In genomic region chr12:66160704-66161103, GRCh38 we compare ENCODE assay signal across 1 cellular context.
TF ChIP-seq lines count a peak whose summit lies in the region.

No MANE protein-coding gene starts in this region.

TF ChIP-seq in GM23338, 12 proteins besides CTCF, POLR2A, EP300 and RAD21 (continued from another document):
- TF ChIP-seq ZNF462 (CRISPR knock-in tag; IDR thresholded peaks at IDR 0.05) (no peak), ZNF331 (CRISPR knock-in tag; IDR thresholded peaks at IDR 0.05; ENCODE audit: low read depth) (no peak), ZNF114 (CRISPR knock-in tag; IDR thresholded peaks at IDR 0.05) (no peak), CREB1 (CRISPR knock-in tag; IDR thresholded peaks at IDR 0.05; ENCODE audit: low read depth) (no peak), STAT1 (IDR thresholded peaks at IDR 0.05; ENCODE audit: unreplicated experiment) (no peak), REST (IDR thresholded peaks at IDR 0.05; ENCODE audit: unreplicated experiment) (no peak), ETS1 (IDR thresholded peaks at IDR 0.05) (no peak), EZH2phosphoT487 (IDR thresholded peaks at IDR 0.05; ENCODE audit: unreplicated experiment) (no peak), JUNB (IDR thresholded peaks at IDR 0.05; ENCODE audit: unreplicated experiment) (no peak), EZH2 (IDR thresholded peaks at IDR 0.05; ENCODE audit: low read depth, unreplicated experiment) (no peak), NANOG (IDR thresholded peaks at IDR 0.05; ENCODE audit: borderline replicate concordance) (no peak)
